Comparison of ENCODE assay signal across 20 cellular contexts in genomic region chr7:157916946-157917670, GRCh38.
DNase-seq lines count a peak whose midpoint lies in the region; ATAC-seq and TF ChIP-seq lines count a peak whose summit lies in the region.
"Had no signal": no experiment of that assay in that cellular context is flagged by ENCODE, and none has a peak within 500 bp of the region (broad histone marks: within the 10 kb centered on the region; RNA-seq: fewer than 3 reads in every experiment).

No MANE protein-coding gene starts in this region.

- H3K4me1 ChIP-seq in neural progenitor cell = no peaks in the 10 kb centered on the region
- H3K4me1 ChIP-seq: BE2C had no signal

- H3K4me3 Mint-ChIP-seq in neural progenitor cell (peak overlapping the region; percentile 6), nephron progenitor cell (no peak overlapping the region), natural killer cell (no peak overlapping the region)
- H3K4me3 Mint-ChIP-seq: CD4-positive, CD25-positive, alpha-beta regulatory T cell; CD8-positive, alpha-beta memory T cell; H9 had no signal

- H3K27ac Mint-ChIP-seq in neural progenitor cell = peak overlapping the region; percentile 72
- H3K27ac Mint-ChIP-seq in nephron progenitor cell = no peak overlapping the region
- no peak overlapping the region for H3K27ac Mint-ChIP-seq in natural killer cell
- H3K27ac Mint-ChIP-seq: CD4-positive, CD25-positive, alpha-beta regulatory T cell; CD8-positive, alpha-beta memory T cell; H9 had no signal

- no peak overlapping the region for H2AFZ ChIP-seq in neural progenitor cell (replicated peaks)

- no peaks in the 10 kb centered on the region for H3K27me3 ChIP-seq in neural progenitor cell
- H3K27me3 ChIP-seq: BE2C had no signal

- H3F3A ChIP-seq in neural progenitor cell (ENCODE audit: low read depth) = no peaks in the 10 kb centered on the region

- intact Hi-C loops in natural killer cell (cut with micrococcal nuclease) = no loop called here

- peaks cover 10% of the 10 kb centered on the region for H3K9me3 ChIP-seq in neural progenitor cell (ENCODE audit: low read depth)
- H3K9me3 ChIP-seq: BE2C had no signal

- H3K9ac ChIP-seq in neural progenitor cell = no peak overlapping the region

- no peaks in the 10 kb centered on the region for H4K20me1 ChIP-seq in neural progenitor cell (ENCODE audit: low read depth)

- no peaks in the 10 kb centered on the region for H3K36me3 ChIP-seq in neural progenitor cell
- H3K36me3 ChIP-seq: BE2C had no signal

- TF ChIP-seq CTCF in neural progenitor cell (IDR thresholded peaks at IDR 0.05) (no peak), nephron progenitor cell (IDR thresholded peaks at IDR 0.05) (no peak), natural killer cell (IDR thresholded peaks at IDR 0.05) (no peak)

- H3K4me1 Mint-ChIP-seq in neural progenitor cell = no peaks in the 10 kb centered on the region
- H3K4me1 Mint-ChIP-seq in nephron progenitor cell = no peaks in the 10 kb centered on the region
- no peaks in the 10 kb centered on the region for H3K4me1 Mint-ChIP-seq in natural killer cell
- H3K4me1 Mint-ChIP-seq: CD4-positive, CD25-positive, alpha-beta regulatory T cell; CD8-positive, alpha-beta memory T cell; H9 had no signal

- no peak overlapping the region for H3K27ac ChIP-seq in neural progenitor cell

- no peaks in the 10 kb centered on the region for H3K79me2 ChIP-seq in neural progenitor cell (ENCODE audit: low read depth)

- DNase-seq in NCI-H187 (lab: John Stamatoyannopoulos, UW) (peak; percentile 83 to 87), NCI-H187 treated with DMSO at 0.1 percent for 48 hours (lab: John Stamatoyannopoulos, UW) (peak; percentile 90), islet precursor cell (peak; percentile 31), neural progenitor cell (ENCODE audit: low spot score) (no peak), nephron progenitor cell (no peak), natural killer cell (no peak)
- DNase-seq: ACHN; BE2C; C1 segment of cervical spinal cord; CD4-positive, CD25-positive, alpha-beta regulatory T cell; CD8-positive, alpha-beta memory T cell; COR-L47; DMS 273 treated with DMSO at 0.1 percent for 48 hours; DMS53; DND-41; EL; H9 had no signal

- no peak overlapping the region for H3K4me2 ChIP-seq in neural progenitor cell

- H3K27me3 Mint-ChIP-seq in neural progenitor cell (ENCODE audit: insufficient read depth, low read depth) (peaks cover 3% of the 10 kb centered on the region), nephron progenitor cell (ENCODE audit: low read depth, poor library complexity) (peaks cover 29% of the 10 kb centered on the region), natural killer cell (ENCODE audit: low read depth in 2 of 2) (peaks cover 0 to 4% of the 10 kb centered on the region in 2 donors)

- H3K4me3 ChIP-seq in neural progenitor cell = no peak overlapping the region
- H3K4me3 ChIP-seq: GM12878 had no signal

- H3K9me3 Mint-ChIP-seq in neural progenitor cell = peaks cover 20% of the 10 kb centered on the region
- H3K9me3 Mint-ChIP-seq in nephron progenitor cell = peaks cover 51% of the 10 kb centered on the region
- H3K9me3 Mint-ChIP-seq in natural killer cell = peaks cover 0 to 3% of the 10 kb centered on the region in 2 donors

- no peaks in the 10 kb centered on the region for H3K36me3 Mint-ChIP-seq in neural progenitor cell
- H3K36me3 Mint-ChIP-seq in nephron progenitor cell (ENCODE audit: low read depth) = no peaks in the 10 kb centered on the region
- H3K36me3 Mint-ChIP-seq in natural killer cell = no peaks in the 10 kb centered on the region
- H3K36me3 Mint-ChIP-seq: CD4-positive, CD25-positive, alpha-beta regulatory T cell; CD8-positive, alpha-beta memory T cell had no signal

- no peak for ATAC-seq in HG03045 (IDR thresholded peaks at IDR 0.05; ENCODE audit: unreplicated experiment)
- ATAC-seq in natural killer cell = no peak
- ATAC-seq: GM12878, HepG2 had no signal

Comparison
In these comparisons a context has a peak if more than half of its experiments do, and no peak if none do; other contexts are left out.
1. DNase-seq: peak in NCI-H187 (2 of 2), NCI-H187 treated with DMSO at 0.1 percent for 48 hours (single experiment) and islet precursor cell (single experiment); none in neural progenitor cell (single experiment), nephron progenitor cell (single experiment) and natural killer cell (single experiment).